ENCODE assay signal across 1 cellular context in the genomic region with DNA sequence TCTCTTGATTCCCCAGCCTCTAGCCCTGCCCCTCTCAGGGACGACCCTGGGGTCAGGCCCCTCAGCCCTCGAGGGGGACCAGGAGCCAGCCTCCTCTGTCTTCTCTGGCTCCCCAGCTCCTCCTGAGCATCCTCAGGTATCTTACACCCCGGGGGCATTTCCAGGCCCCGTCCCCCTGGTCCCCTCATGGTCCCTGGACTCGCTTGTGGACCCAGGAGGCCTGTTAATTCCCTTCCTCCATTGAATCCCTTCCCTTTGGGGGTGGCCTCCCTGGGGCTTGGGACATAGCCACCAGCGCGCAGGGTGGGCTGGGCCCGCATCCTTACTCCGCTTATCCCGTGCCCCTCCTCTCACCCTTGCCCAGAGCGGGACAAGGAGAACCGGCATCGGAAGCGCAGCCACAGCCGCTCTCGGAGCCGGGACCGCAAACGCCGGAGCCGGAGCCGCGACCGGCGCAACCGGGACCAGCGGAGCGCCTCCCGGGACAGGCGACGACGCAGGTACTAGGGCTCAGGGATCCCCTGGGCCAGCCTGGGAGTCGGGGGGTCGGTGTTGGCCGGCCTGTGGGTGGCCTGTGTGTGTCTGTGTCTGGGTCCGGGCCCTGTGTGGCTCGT.
TF ChIP-seq lines count a peak whose summit lies in the region.

No MANE protein-coding gene starts in this region.

TF ChIP-seq in H1, 55 proteins besides CTCF, POLR2A, EP300 and RAD21:
- no peak for TF ChIP-seq SIX5 (IDR thresholded peaks at IDR 0.05; ENCODE audit: low read depth, low read length)
- no peak for TF ChIP-seq RFX5 (IDR thresholded peaks at IDR 0.05; ENCODE audit: borderline replicate concordance, low read depth, low read length)
- no peak for TF ChIP-seq TAF7 (optimal IDR thresholded peaks at IDR 0.05; ENCODE audit: borderline replicate concordance, low read depth, low read length)
- TF ChIP-seq BCL11A (IDR thresholded peaks at IDR 0.05; ENCODE audit: low read depth in 2 of 2, low read length in 2 of 2) = no peak
